In the genomic region with DNA sequence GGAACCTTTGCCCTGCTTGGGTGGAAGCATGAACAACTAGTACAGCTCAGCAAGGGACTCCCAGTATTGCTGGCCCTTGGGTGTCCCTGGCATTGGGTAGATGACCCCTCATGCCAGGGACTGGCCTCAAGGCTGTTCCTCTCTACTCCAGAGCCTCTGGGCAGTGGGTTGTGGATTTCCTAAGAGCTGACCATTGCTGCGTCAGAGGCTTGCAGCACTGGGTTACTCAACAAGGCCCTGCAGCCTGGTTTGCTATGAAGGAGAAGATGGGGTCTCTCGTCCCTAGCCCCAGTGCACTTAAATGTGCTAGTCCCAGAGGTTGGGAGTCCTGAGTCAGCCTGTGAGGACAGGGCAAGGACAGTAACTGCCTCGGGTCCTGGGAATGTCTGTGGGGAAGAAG, we compare ENCODE assay signal across 10 cellular contexts. TPM values are rescaled to one million over a fixed set of nuclear protein-coding genes. Genes with fewer than 3 reads are reported as not detected.
DNase-seq lines count a peak whose midpoint lies in the region; ATAC-seq, FAIRE-seq and TF ChIP-seq lines count a peak whose summit lies in the region.
"Had no signal": no experiment of that assay in that cellular context is flagged by ENCODE, and none has a peak within 500 bp of the region (broad histone marks: within the 10 kb centered on the region; RNA-seq: fewer than 3 reads in every experiment).

No MANE protein-coding gene starts in this region.

- peak overlapping the region; percentile 74 for H3K27ac ChIP-seq in DND-41 (ENCODE audit: low read length)
- H3K27ac ChIP-seq in heart right ventricle: peak overlapping the region; percentile 43 to 99 (median 98)
- peak overlapping the region; percentile 79 to 98 for H3K27ac ChIP-seq in small intestine (ENCODE audit: low read depth in 1 of 2, low read length in 1 of 2)
- no peak overlapping the region for H3K27ac ChIP-seq in SK-N-SH (ENCODE audit: low read depth in 2 of 2, low read length in 1 of 2)

- H3K4me1 ChIP-seq in DND-41 (ENCODE audit: insufficient read depth, low read length): peaks cover 66% of the 10 kb centered on the region
- H3K4me1 ChIP-seq in heart right ventricle: peaks cover 43 to 96% (median 91%) of the 10 kb centered on the region in 9 donors
- H3K4me1 ChIP-seq in small intestine (ENCODE audit: control insufficient read depth in 2 of 2, insufficient read depth in 1 of 2, low read depth in 1 of 2, low read length in 1 of 2): peaks cover 17 to 29% of the 10 kb centered on the region in 2 donors
- H3K4me1 ChIP-seq in SK-N-SH (ENCODE audit: control insufficient read depth in 1 of 2, insufficient read depth in 2 of 2, low read depth in 1 of 2, low read length in 1 of 2): peaks cover 22 to 27% of the 10 kb centered on the region in 2 experiments; a peak in 3 of 4 replicates

- no peaks in the 10 kb centered on the region for H3K9me2 ChIP-seq in SK-N-SH

- H3K4me3 ChIP-seq in DND-41 (ENCODE audit: low read depth in 1 of 2, low read length in 2 of 2) (no peak overlapping the region), heart right ventricle (peak overlapping the region in 8 of 10 donors; percentile 64 to 96 (median 94)), small intestine (ENCODE audit: low read depth in 1 of 2, low read length in 2 of 2) (peak overlapping the region in 1 of 2 donors; percentile 98), lower leg skin (ENCODE audit: low read depth, poor library complexity, severe bottlenecking) (no peak overlapping the region), SK-N-SH (ENCODE audit: low read depth in 2 of 2, low read length in 1 of 2) (no peak overlapping the region)

- TF ChIP-seq RAD21 in SK-N-SH (IDR thresholded peaks at IDR 0.05; ENCODE audit: low read length): no peak

- H2AFZ ChIP-seq in DND-41 (ENCODE audit: low read depth, low read length): no peak overlapping the region
- H2AFZ ChIP-seq in SK-N-SH (ENCODE audit: low read depth): no peak overlapping the region

- peaks cover 3% of the 10 kb centered on the region for H3F3A ChIP-seq in SK-N-SH (replicated peaks; ENCODE audit: insufficient read depth)

- peaks cover 88% of the 10 kb centered on the region for H3K4me1 Mint-ChIP-seq in activated T-cell treated with anti-CD3 and anti-CD28 coated beads, Interleukin-2, amount 50 U/mL, for 72 hours (ENCODE audit: low read depth)

- in situ Hi-C loops in G401 (cut with HindIII; ENCODE audit: low sequenced_read_pairs): no loop called here

- POLR2A ChIA-PET in SK-N-SH (lab: Yijun Ruan, JAX): no interaction called here

- no peaks in the 10 kb centered on the region for H3K9me3 ChIP-seq in DND-41 (ENCODE audit: insufficient read depth, low read length, severe bottlenecking)
- no peaks in the 10 kb centered on the region for H3K9me3 ChIP-seq in heart right ventricle
- no peaks in the 10 kb centered on the region for H3K9me3 ChIP-seq in small intestine (ENCODE audit: control insufficient read depth, low read depth)
- H3K9me3 ChIP-seq in SK-N-SH: no peaks in the 10 kb centered on the region

- H3K27ac Mint-ChIP-seq in activated T-cell treated with anti-CD3 and anti-CD28 coated beads, Interleukin-2, amount 50 U/mL, for 72 hours: peak overlapping the region; percentile 81

- no peak for FAIRE-seq in small intestine (lab: Jason Lieb, UNC)
- FAIRE-seq: bronchial epithelial cell had no signal

- no peak for TF ChIP-seq EP300 in SK-N-SH (IDR thresholded peaks at IDR 0.05; ENCODE audit: borderline replicate concordance in 1 of 2, low read depth in 1 of 2, low read length in 1 of 2)

- H3K79me2 ChIP-seq in DND-41 (ENCODE audit: insufficient read depth, low read length) (peaks cover 7% of the 10 kb centered on the region; the same call in 1 of the 2 replicates), SK-N-SH (ENCODE audit: insufficient read depth) (no peaks in the 10 kb centered on the region)

- peak overlapping the region; percentile 82 to 95 for H3K4me3 Mint-ChIP-seq in activated T-cell treated with anti-CD3 and anti-CD28 coated beads, Interleukin-2, amount 50 U/mL, for 72 hours

- DNase-seq in DND-41 (no peak), heart right ventricle (no peak), small intestine (no peak), lower leg skin (ENCODE audit: low spot score in 2 of 2) (no peak), G401 (ENCODE audit: low spot score) (no peak), SK-N-SH (no peak)
- no peak for DNase-seq in activated T-cell treated with anti-CD3 and anti-CD28 coated beads, Interleukin-2, amount 50 U/mL, for 72 hours
- DNase-seq in stimulated activated CD4-positive, alpha-beta T cell treated with anti-CD3 and anti-CD28 coated beads, Interleukin-2, amount 100 ng/mL, for 48 hours: no peak
- DNase-seq: NCI-H2081 treated with DMSO at 0.1 percent for 48 hours had no signal

- no peak overlapping the region for H3K9ac ChIP-seq in DND-41 (ENCODE audit: low read depth, low read length)
- H3K9ac ChIP-seq in SK-N-SH: no peak overlapping the region

- H4K20me1 ChIP-seq in DND-41 (ENCODE audit: insufficient read depth, low read length) (no peaks in the 10 kb centered on the region), SK-N-SH (ENCODE audit: insufficient read depth) (no peaks in the 10 kb centered on the region)

- no peaks in the 10 kb centered on the region for H3K27me3 Mint-ChIP-seq in activated T-cell treated with anti-CD3 and anti-CD28 coated beads, Interleukin-2, amount 50 U/mL, for 72 hours (ENCODE audit: low read depth)

- H3K27me3 ChIP-seq in DND-41 (ENCODE audit: insufficient read depth, low read length, poor library complexity): no peaks in the 10 kb centered on the region
- H3K27me3 ChIP-seq in heart right ventricle: no peaks in the 10 kb centered on the region
- H3K27me3 ChIP-seq in small intestine (ENCODE audit: control insufficient read depth in 2 of 2, insufficient read depth in 2 of 2, low read length in 2 of 2): no peaks in the 10 kb centered on the region
- H3K27me3 ChIP-seq in SK-N-SH (ENCODE audit: insufficient read depth): no peaks in the 10 kb centered on the region

- intact Hi-C loops in heart right ventricle (cut with DNase I) (loop anchor here in 8 of 10 donors (5.0 to 10.0 kb wide), 4 partner anchors 43 to 58 kb away; a partner anchor contains a TSS), lower leg skin (cut with DNase I; ENCODE audit: low total_unique reads) (loop anchor here (10.0 kb wide), 1 partner anchor 46 kb away; no protein-coding TSS in a partner anchor)

- 52 to 65% methylated on average over 3 of the region's 3 CpGs for WGBS in heart right ventricle, 2 donors
- WGBS in small intestine, 3 donors: 80 to 86% (median 80%) methylated on average over 3 of the region's 3 CpGs
- 72 to 74% methylated on average over 3 of the region's 3 CpGs for WGBS in lower leg skin, 2 donors
- WGBS in SK-N-SH (ENCODE audit: low lambda C conversion rate): 100% methylated on average over 2 of the region's 3 CpGs

- CTCF ChIA-PET in SK-N-SH (lab: Yijun Ruan, JAX): interaction anchor here (1.0 kb wide), 1 partner anchor 126 kb away, joined by 3 read pairs; no protein-coding TSS in a partner anchor

- no peak for ATAC-seq in DND-41 (ENCODE audit: insufficient read depth, low read depth)
- no peak for ATAC-seq in activated T-cell treated with anti-CD3 and anti-CD28 coated beads, Interleukin-2, amount 50 U/mL, for 72 hours (replicated peaks in 1 of 2)
- no peak for ATAC-seq in heart right ventricle

- peaks cover 0 to 6% of the 10 kb centered on the region in 2 donors for H3K36me3 Mint-ChIP-seq in activated T-cell treated with anti-CD3 and anti-CD28 coated beads, Interleukin-2, amount 50 U/mL, for 72 hours (ENCODE audit: insufficient read depth in 2 of 2)

- H3K36me3 ChIP-seq in DND-41 (ENCODE audit: insufficient read depth, low read length) (no peaks in the 10 kb centered on the region), heart right ventricle (peaks cover 0 to 23% (median 0%) of the 10 kb centered on the region in 9 donors), small intestine (ENCODE audit: control insufficient read depth in 2 of 2, insufficient read depth in 2 of 2, low read length in 2 of 2) (no peaks in the 10 kb centered on the region), SK-N-SH (replicated peaks in 1 of 2; ENCODE audit: control insufficient read depth in 1 of 2, insufficient read depth in 2 of 2, low read length in 1 of 2) (no peaks in the 10 kb centered on the region)

- no peaks in the 10 kb centered on the region for H3K9me3 Mint-ChIP-seq in activated T-cell treated with anti-CD3 and anti-CD28 coated beads, Interleukin-2, amount 50 U/mL, for 72 hours

- no peak for TF ChIP-seq POLR2A in lower leg skin (IDR thresholded peaks at IDR 0.05)

- no peak for TF ChIP-seq CTCF in DND-41 (IDR thresholded peaks at IDR 0.05; ENCODE audit: borderline replicate concordance, extremely low read depth, low read length, poor library complexity, severe bottlenecking)
- TF ChIP-seq CTCF in heart right ventricle (IDR thresholded peaks at IDR 0.05): no peak
- TF ChIP-seq CTCF in lower leg skin (IDR thresholded peaks at IDR 0.05): no peak
- TF ChIP-seq CTCF in SK-N-SH (IDR thresholded peaks at IDR 0.05): no peak

- peak overlapping the region; percentile 65 for H3K4me2 ChIP-seq in DND-41 (ENCODE audit: insufficient read depth, low read length)
- H3K4me2 ChIP-seq in SK-N-SH: no peak overlapping the region

RNA-seq across cellular contexts. Expression of a gene that starts 2.5 kb away (rescaled TPM):
- 10 to 100 TPM; 70.1 to 70.5 TPM for total RNA-seq in activated T-cell treated with anti-CD3 and anti-CD28 coated beads, Interleukin-2, amount 50 U/mL, for 72 hours
- total RNA-seq in heart right ventricle (100 to 1,000 TPM in 1 of 10 donors, 10 to 100 TPM in 9; 36.6 to 112 (median 69.0) TPM), lower leg skin (10 to 100 TPM; 14.5 to 56.5 (median 23.2) TPM)
- polyA plus RNA-seq in heart right ventricle (100 to 1,000 TPM in 1 of 2 donors, 10 to 100 TPM in 1; 47.0 to 102 TPM), small intestine (10 to 100 TPM; 26.6 to 58.9 (median 49.6) TPM), SK-N-SH (2012; rRNA removed) (8.7 and 11.3 TPM in 2 replicates)
- total RNA-seq in G401 (2014; rRNA removed; shearing (Covaris generic)): 1.2 and 1.5 TPM in 2 replicates
- polyA plus RNA-seq in SK-N-SH (2012; cell fraction: cytosol; rRNA removed): 3.7 and 5.9 TPM in 2 replicates
- 8.9 and 12.7 TPM in 2 replicates for polyA plus RNA-seq in SK-N-SH (2012; cell fraction: nucleus; rRNA removed)

RNA-seq across cellular contexts. Expression of a gene that starts 51.2 kb away (rescaled TPM):
- total RNA-seq in activated T-cell treated with anti-CD3 and anti-CD28 coated beads, Interleukin-2, amount 50 U/mL, for 72 hours: under 1 TPM; 0.35 to 0.43 TPM
- total RNA-seq in heart right ventricle (under 1 TPM in 5 of 10 donors, not detected in 5; 0.05 to 0.16 (median 0.07) TPM), lower leg skin (under 1 TPM; 0.06 to 0.27 (median 0.14) TPM)
- polyA plus RNA-seq in heart right ventricle (under 1 TPM; 0.03 to 0.15 TPM), small intestine (under 1 TPM in 1 of 3 donors, not detected in 2; 0.06 TPM), SK-N-SH (2012; rRNA removed) (not detected in 2 replicates)
- total RNA-seq in G401 (2014; rRNA removed; shearing (Covaris generic)): not detected in 2 replicates
- under 0.01 TPM in 1 of 2 replicates, not detected in the other for polyA plus RNA-seq in SK-N-SH (2012; cell fraction: cytosol; rRNA removed)
- polyA plus RNA-seq in SK-N-SH (2012; cell fraction: nucleus; rRNA removed): 0.01 TPM in 2 replicates
- total RNA-seq: bronchial epithelial cell had no signal

Comparison
In these comparisons a context has a peak if more than half of its experiments do, and no peak if none do; other contexts are left out.
1. H3K27ac ChIP-seq: peak in DND-41 (single experiment), heart right ventricle (10 of 10) and small intestine (2 of 2); none in SK-N-SH (0 of 2).
2. H3K4me3 ChIP-seq: peak in heart right ventricle (8 of 10); none in DND-41 (0 of 2), lower leg skin (single experiment) and SK-N-SH (0 of 2).